In the genomic region with DNA sequence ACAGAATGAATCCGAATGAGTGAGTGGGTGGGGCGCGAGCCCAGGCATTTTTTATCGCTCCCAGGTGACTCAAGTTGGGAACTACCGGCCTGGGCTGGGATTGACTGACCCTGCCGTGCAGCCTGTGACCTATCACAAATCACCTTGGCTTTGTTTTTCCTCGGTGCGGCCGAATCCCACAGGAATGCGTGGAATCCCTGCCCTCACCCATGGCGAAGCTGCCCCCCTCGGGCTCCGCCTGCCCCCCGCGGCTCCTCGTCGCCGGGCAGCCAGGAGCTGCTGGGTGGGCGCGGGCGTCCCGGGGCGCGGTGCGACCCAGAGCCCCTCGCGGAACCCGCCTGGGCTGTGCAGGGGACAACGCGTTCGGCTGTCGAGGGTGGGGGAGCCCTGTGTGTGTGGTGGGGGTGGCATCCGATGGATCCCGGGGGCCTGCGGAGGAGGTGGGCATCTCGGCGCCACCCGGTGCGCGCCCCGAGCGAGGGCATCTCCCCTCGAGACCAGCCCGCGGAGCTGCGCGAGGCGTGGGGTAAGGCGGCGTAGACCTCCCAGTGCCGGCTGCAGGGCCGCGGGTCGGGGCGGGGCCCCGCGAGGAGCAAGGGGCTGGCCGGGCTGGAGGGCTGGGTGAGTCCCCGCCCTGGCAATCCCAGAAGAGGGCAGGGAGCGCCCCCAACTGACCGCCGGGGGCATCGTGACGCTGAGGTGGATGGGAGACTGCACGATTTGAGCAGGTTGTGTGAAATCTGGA, we compare ENCODE assay signal across 8 cellular contexts. TPM values are rescaled to one million over a fixed set of nuclear protein-coding genes. Genes with fewer than 3 reads are reported as not detected.
DNase-seq lines count a peak whose midpoint lies in the region; ATAC-seq and TF ChIP-seq lines count a peak whose summit lies in the region.

No MANE protein-coding gene starts in this region.

- no peaks in the 10 kb centered on the region for H3K9me3 Mint-ChIP-seq in activated T-helper 17 cell treated with anti-CD3 and anti-CD28 coated beads, Interleukin-2, amount 50 U/mL, for 72 hours
- H3K9me3 Mint-ChIP-seq in neural progenitor cell: peaks cover 10% of the 10 kb centered on the region

- H3K4me3 ChIP-seq in Peyer's patch (peak overlapping the region; percentile 44 to 66 (median 58)), neural progenitor cell (peak overlapping the region; percentile 68), subcutaneous abdominal adipose tissue (ENCODE audit: low read depth in 1 of 5, low read length in 5 of 5) (peak overlapping the region; percentile 48 to 70 (median 64))

- no peaks in the 10 kb centered on the region for H3K27me3 ChIP-seq in Peyer's patch
- no peaks in the 10 kb centered on the region for H3K27me3 ChIP-seq in foreskin keratinocyte
- peaks cover 11% of the 10 kb centered on the region for H3K27me3 ChIP-seq in neural progenitor cell
- peaks cover 0 to 17% (median 4%) of the 10 kb centered on the region in 5 donors for H3K27me3 ChIP-seq in subcutaneous abdominal adipose tissue (ENCODE audit: control insufficient read depth in 5 of 5, insufficient read depth in 4 of 5, low read length in 5 of 5)

- H3K79me2 ChIP-seq in neural progenitor cell (ENCODE audit: low read depth): no peaks in the 10 kb centered on the region

- H3K27ac ChIP-seq in Peyer's patch (peak overlapping the region; percentile 1 to 91 (median 86)), foreskin keratinocyte (no peak overlapping the region), neural progenitor cell (no peak overlapping the region), subcutaneous abdominal adipose tissue (ENCODE audit: low read depth, low read length) (no peak overlapping the region)

- H4K20me1 ChIP-seq in neural progenitor cell (ENCODE audit: low read depth): no peaks in the 10 kb centered on the region

- H3K4me2 ChIP-seq in neural progenitor cell: peak overlapping the region; percentile 95

- no peaks in the 10 kb centered on the region for H3K9me3 ChIP-seq in Peyer's patch
- H3K9me3 ChIP-seq in neural progenitor cell (ENCODE audit: low read depth): no peaks in the 10 kb centered on the region
- peaks cover 3 to 11% (median 9%) of the 10 kb centered on the region in 5 donors for H3K9me3 ChIP-seq in subcutaneous abdominal adipose tissue (ENCODE audit: control insufficient read depth in 5 of 5, low read length in 5 of 5)

- H3K4me1 ChIP-seq in Peyer's patch: peaks cover 0 to 17% (median 5%) of the 10 kb centered on the region in 4 donors
- H3K4me1 ChIP-seq in foreskin keratinocyte: no peaks in the 10 kb centered on the region
- peaks cover 10% of the 10 kb centered on the region for H3K4me1 ChIP-seq in neural progenitor cell
- H3K4me1 ChIP-seq in subcutaneous abdominal adipose tissue (ENCODE audit: control insufficient read depth in 5 of 5, insufficient read depth in 5 of 5, low read length in 5 of 5): peaks cover 0 to 14% (median 13%) of the 10 kb centered on the region in 5 donors

- peak; percentile 48 to 66 for TF ChIP-seq POLR2A in Peyer's patch (IDR thresholded peaks at IDR 0.05)

- peaks cover 22% of the 10 kb centered on the region for H3F3A ChIP-seq in neural progenitor cell (ENCODE audit: low read depth)

- H3K36me3 Mint-ChIP-seq in activated T-helper 17 cell treated with anti-CD3 and anti-CD28 coated beads, Interleukin-2, amount 50 U/mL, for 72 hours (ENCODE audit: low read depth): no peaks in the 10 kb centered on the region
- H3K36me3 Mint-ChIP-seq in neural progenitor cell: no peaks in the 10 kb centered on the region

- H3K36me3 ChIP-seq in Peyer's patch: no peaks in the 10 kb centered on the region
- H3K36me3 ChIP-seq in neural progenitor cell: no peaks in the 10 kb centered on the region
- no peaks in the 10 kb centered on the region for H3K36me3 ChIP-seq in subcutaneous abdominal adipose tissue (ENCODE audit: control insufficient read depth in 5 of 5, insufficient read depth in 5 of 5, low read length in 5 of 5)

- peak; percentile 51 to 90 (median 76) for TF ChIP-seq CTCF in Peyer's patch (IDR thresholded peaks at IDR 0.05)
- TF ChIP-seq CTCF in foreskin keratinocyte (conservative IDR thresholded peaks at IDR 0.05): peak; percentile 97
- TF ChIP-seq CTCF in neural progenitor cell (IDR thresholded peaks at IDR 0.05): peak; percentile 96

- H3K27me3 Mint-ChIP-seq in activated T-helper 17 cell treated with anti-CD3 and anti-CD28 coated beads, Interleukin-2, amount 50 U/mL, for 72 hours: peaks cover 31% of the 10 kb centered on the region
- peaks cover 4% of the 10 kb centered on the region for H3K27me3 Mint-ChIP-seq in neural progenitor cell (ENCODE audit: insufficient read depth, low read depth)

- H3K4me3 Mint-ChIP-seq in activated T-helper 17 cell treated with anti-CD3 and anti-CD28 coated beads, Interleukin-2, amount 50 U/mL, for 72 hours: peak overlapping the region; percentile 57
- peak overlapping the region; percentile 78 for H3K4me3 Mint-ChIP-seq in neural progenitor cell

- H2AFZ ChIP-seq in neural progenitor cell (replicated peaks): peak overlapping the region; percentile 95

- no peak overlapping the region for H3K27ac Mint-ChIP-seq in activated T-helper 17 cell treated with anti-CD3 and anti-CD28 coated beads, Interleukin-2, amount 50 U/mL, for 72 hours
- H3K27ac Mint-ChIP-seq in neural progenitor cell: peak overlapping the region; percentile 87

- no peaks in the 10 kb centered on the region for H3K4me1 Mint-ChIP-seq in activated T-helper 17 cell treated with anti-CD3 and anti-CD28 coated beads, Interleukin-2, amount 50 U/mL, for 72 hours
- H3K4me1 Mint-ChIP-seq in neural progenitor cell: peaks cover 11% of the 10 kb centered on the region

- H3K9ac ChIP-seq in neural progenitor cell (peak overlapping the region; percentile 29), subcutaneous abdominal adipose tissue (ENCODE audit: low read length in 5 of 5) (peak overlapping the region in 4 of 5 donors; percentile 39 to 71 (median 54))

- ATAC-seq in GM19467 (IDR thresholded peaks at IDR 0.05; ENCODE audit: unreplicated experiment) (peak; percentile 97), foreskin keratinocyte (peak; percentile 94)
- peak; percentile 84 for ATAC-seq in activated T-helper 17 cell treated with anti-CD3 and anti-CD28 coated beads, Interleukin-2, amount 50 U/mL, for 72 hours (replicated peaks)

- peak; percentile 40 for DNase-seq in DMS114 treated with DMSO at 0.1 percent for 48 hours (lab: John Stamatoyannopoulos, UW; ENCODE audit: unreplicated experiment)
- DNase-seq in HK-2 (ENCODE audit: unreplicated experiment): peak; percentile 92
- peak; percentile 77 to 95 (median 94) for DNase-seq in Peyer's patch
- DNase-seq in foreskin keratinocyte: peak; percentile 30 to 70
- peak; percentile 94 for DNase-seq in neural progenitor cell (ENCODE audit: low spot score)

RNA-seq across cellular contexts. Expression of gene B3GNT7, which starts 16.5 kb away (rescaled TPM):
- 100 to 1,000 TPM in 2 of 4 donors, 10 to 100 TPM in 1, 1 to 10 TPM in 1; 9.9 to 154 (median 90.3) TPM for total RNA-seq in Peyer's patch
- total RNA-seq in activated T-helper 17 cell treated with anti-CD3 and anti-CD28 coated beads, Interleukin-2, amount 50 U/mL, for 72 hours: under 1 TPM in 1 of 2 donors, not detected in 1; 0.19 TPM
- total RNA-seq in foreskin keratinocyte: 0.07 and 0.10 TPM in 2 replicates
- polyA plus RNA-seq in foreskin keratinocyte: 0.07 and 0.08 TPM in 2 replicates
- total RNA-seq in neural progenitor cell (ENCODE audit: low replicate concordance): 0.90 and 1.5 TPM in 2 replicates

RNA-seq across cellular contexts. Expression of gene NCL, which starts 52.2 kb away (rescaled TPM):
- 100 to 1,000 TPM in 3 of 4 donors, 10 to 100 TPM in 1; 80.7 to 661 (median 153) TPM for total RNA-seq in Peyer's patch
- total RNA-seq in activated T-helper 17 cell treated with anti-CD3 and anti-CD28 coated beads, Interleukin-2, amount 50 U/mL, for 72 hours: 100 to 1,000 TPM; 476 to 986 TPM
- 474 and 700 TPM in 2 replicates for total RNA-seq in foreskin keratinocyte
- polyA plus RNA-seq in foreskin keratinocyte: 414 and 535 TPM in 2 replicates
- total RNA-seq in neural progenitor cell (ENCODE audit: low replicate concordance): 257 and 354 TPM in 2 replicates

Comparison
In these comparisons a context has a peak if more than half of its experiments do, and no peak if none do; other contexts are left out.
1. DNase-seq: peak in every context shown above with its lines; median percentile 94 in Peyer's patch; 94 in neural progenitor cell; 92 in HK-2; 50 in foreskin keratinocyte; 40 in DMS114 treated with DMSO at 0.1 percent for 48 hours.
2. H3K27ac ChIP-seq: peak in Peyer's patch (4 of 4); none in foreskin keratinocyte (single experiment), neural progenitor cell (single experiment) and subcutaneous abdominal adipose tissue (single experiment).
3. Peak in every context shown above with its lines, with median percentiles within 50 percentile points of each other: ATAC-seq, H3K4me3 ChIP-seq and CTCF ChIP-seq.